In genomic region chr2:208072250-208072892, GRCh38 we compare ENCODE assay signal across 8 cellular contexts. TPM values are rescaled to one million over a fixed set of nuclear protein-coding genes. Genes with fewer than 3 reads are reported as not detected.
DNase-seq lines count a peak whose midpoint lies in the region; ATAC-seq and TF ChIP-seq lines count a peak whose summit lies in the region.

No MANE protein-coding gene starts in this region.

- H3K27ac ChIP-seq in WERI-Rb-1 = no peak overlapping the region

- no peaks in the 10 kb centered on the region for H3K27me3 ChIP-seq in WERI-Rb-1 (ENCODE audit: insufficient read depth, low read depth, severe bottlenecking)
- peaks cover 2% of the 10 kb centered on the region for H3K27me3 ChIP-seq in kidney epithelial cell (ENCODE audit: control insufficient read depth, insufficient read depth, low read length)

- DNase-seq in A172 (ENCODE audit: low spot score) = peak; percentile 73
- DNase-seq in GM13976 (ENCODE audit: low spot score) = peak; percentile 67
- DNase-seq in NCI-H2081 (lab: John Stamatoyannopoulos, UW) = peak; percentile 48 to 61
- peak; percentile 68 for DNase-seq in WERI-Rb-1
- DNase-seq in cardiac fibroblast (ENCODE audit: low read depth in 2 of 2) = peak; percentile 81 to 82
- DNase-seq in kidney epithelial cell (ENCODE audit: low read depth) = peak; percentile 25
- DNase-seq in stimulated activated CD4-positive, alpha-beta T cell treated with anti-CD3 and anti-CD28 coated beads, Interleukin-4, amount 100 ng/mL, for 1 hour = peak; percentile 41

- in situ Hi-C loops in GM13976 (cut with MboI; ENCODE audit: low sequenced_read_pairs, unreplicated experiment) = no loop called here

- ATAC-seq in HG02885 (IDR thresholded peaks at IDR 0.05; ENCODE audit: poor library complexity, unreplicated experiment) = peak; percentile 93

- H3K36me3 ChIP-seq in WERI-Rb-1 (no peaks in the 10 kb centered on the region), kidney epithelial cell (ENCODE audit: control insufficient read depth, insufficient read depth, low read length) (no peaks in the 10 kb centered on the region)

- TF ChIP-seq CTCF in GM13976 (IDR thresholded peaks at IDR 0.05; ENCODE audit: borderline replicate concordance, control extremely low read depth, extremely low read depth, insufficient read depth, missing control alignments) (peak; percentile 79), WERI-Rb-1 (IDR thresholded peaks at IDR 0.05; ENCODE audit: low read depth, low read length) (peak; percentile 86), cardiac fibroblast (IDR thresholded peaks at IDR 0.05; ENCODE audit: low read depth, low read length) (peak; percentile 82), kidney epithelial cell (IDR thresholded peaks at IDR 0.05; ENCODE audit: insufficient read depth, low read length, poor library complexity, severe bottlenecking) (peak; percentile 75)

- H3K9me3 ChIP-seq in WERI-Rb-1 (ENCODE audit: severe bottlenecking) = no peaks in the 10 kb centered on the region

- no peak overlapping the region for H3K4me3 ChIP-seq in WERI-Rb-1 (ENCODE audit: low read depth, low read length)
- H3K4me3 ChIP-seq in cardiac fibroblast (replicated peaks in 1 of 2; ENCODE audit: low read depth in 2 of 2, low read length in 2 of 2) = no peak overlapping the region
- no peak overlapping the region for H3K4me3 ChIP-seq in kidney epithelial cell (ENCODE audit: low read depth, low read length)

RNA-seq across cellular contexts. Expression of gene PLEKHM3, which starts 47.0 kb away (rescaled TPM):
- 3.5 and 4.9 TPM in 2 replicates for total RNA-seq in A172 (2014; rRNA removed; shearing (Covaris generic))
- total RNA-seq in kidney epithelial cell = 6.3 and 11.2 TPM in 2 replicates

RNA-seq across cellular contexts. Expression of gene CRYGD, which starts 52.0 kb away (rescaled TPM):
- total RNA-seq in A172 (2014; rRNA removed; shearing (Covaris generic)) = not detected in 2 replicates
- total RNA-seq in kidney epithelial cell = not detected in 2 replicates

RNA-seq across cellular contexts. Expression of gene CRYGC, which starts 57.3 kb away (rescaled TPM):
- not detected in 2 replicates for total RNA-seq in A172 (2014; rRNA removed; shearing (Covaris generic))
- not detected in 2 replicates for total RNA-seq in kidney epithelial cell

Comparison
In these comparisons a context has a peak if more than half of its experiments do, and no peak if none do; other contexts are left out.
1. DNase-seq: peak in every context shown above with its lines; median percentile 82 in cardiac fibroblast; 73 in A172; 68 in WERI-Rb-1; 67 in GM13976; 54 in NCI-H2081; 41 in stimulated activated CD4-positive, alpha-beta T cell treated with anti-CD3 and anti-CD28 coated beads, Interleukin-4, amount 100 ng/mL, for 1 hour; 25 in kidney epithelial cell.